In the genomic region with DNA sequence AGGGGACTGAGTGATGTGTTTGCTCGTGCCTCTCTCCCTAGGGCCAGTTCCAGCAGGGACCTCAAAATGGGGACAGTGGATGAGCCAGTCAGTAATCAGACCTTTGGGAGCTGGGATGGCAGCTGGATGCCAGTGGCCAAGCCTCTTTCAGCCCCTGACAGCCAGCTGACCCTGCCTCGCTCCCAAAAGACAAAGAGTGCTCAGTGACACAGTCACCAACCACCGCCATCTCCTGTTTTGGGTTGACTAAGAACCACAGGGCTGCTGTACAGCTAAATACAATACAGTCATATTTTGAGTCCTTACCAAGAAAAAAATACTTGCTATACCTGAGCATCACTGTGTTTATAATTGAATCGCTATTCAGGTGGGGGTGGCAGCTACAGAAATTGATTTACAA, we compare ENCODE assay signal across 16 cellular contexts.
DNase-seq lines count a peak whose midpoint lies in the region; ATAC-seq, FAIRE-seq and TF ChIP-seq lines count a peak whose summit lies in the region.
"Had no signal": no experiment of that assay in that cellular context is flagged by ENCODE, and none has a peak within 500 bp of the region (broad histone marks: within the 10 kb centered on the region; RNA-seq: fewer than 3 reads in every experiment).

No MANE protein-coding gene starts in this region.

- no peaks in the 10 kb centered on the region for H3K9me3 Mint-ChIP-seq in glutamatergic neuron (ENCODE audit: unreplicated experiment)
- H3K9me3 Mint-ChIP-seq: CD4-positive, alpha-beta T cell; IgD-negative memory B cell had no signal

- H3K4me1 ChIP-seq in OCI-LY7 (ENCODE audit: insufficient read depth, low read length, poor library complexity, severe bottlenecking) (no peaks in the 10 kb centered on the region), pancreas (no peaks in the 10 kb centered on the region), suprapubic skin (no peaks in the 10 kb centered on the region)
- H3K4me1 ChIP-seq: HAP-1 had no signal

- no peak for TF ChIP-seq POLR2A in suprapubic skin (IDR thresholded peaks at IDR 0.05)

- no peak for FAIRE-seq in pancreas (lab: Jason Lieb, UNC)

- no peak overlapping the region for H3K4me2 ChIP-seq in OCI-LY7 (ENCODE audit: low read length)

- no peaks in the 10 kb centered on the region for H3K9me3 ChIP-seq in OCI-LY7 (ENCODE audit: low read length)
- H3K9me3 ChIP-seq in pancreas: no peaks in the 10 kb centered on the region
- H3K9me3 ChIP-seq in suprapubic skin: peaks cover under 1% of the 10 kb centered on the region
- H3K9me3 ChIP-seq: HAP-1 had no signal

- H3K36me3 Mint-ChIP-seq in glutamatergic neuron (ENCODE audit: unreplicated experiment): no peaks in the 10 kb centered on the region
- H3K36me3 Mint-ChIP-seq: IgD-negative memory B cell had no signal

- no peaks in the 10 kb centered on the region for H3K27me3 Mint-ChIP-seq in glutamatergic neuron (ENCODE audit: unreplicated experiment)

- TF ChIP-seq EP300 in suprapubic skin (IDR thresholded peaks at IDR 0.05): no peak

- ATAC-seq in pancreas (no peak), HG03175 (IDR thresholded peaks at IDR 0.05; ENCODE audit: unreplicated experiment) (no peak)

- H3K27me3 ChIP-seq in pancreas (peaks cover 0 to 6% (median 1%) of the 10 kb centered on the region in 4 donors), suprapubic skin (peaks cover 2% of the 10 kb centered on the region)

- no TSS peak for BruUV-seq in OCI-LY7 (replicated peaks; lab: Mats Ljungman, UMichigan)

- H3K27ac Mint-ChIP-seq in glutamatergic neuron (ENCODE audit: unreplicated experiment): no peak overlapping the region
- H3K27ac Mint-ChIP-seq: CD4-positive, alpha-beta T cell; IgD-negative memory B cell had no signal

- no peak overlapping the region for H3K4me3 ChIP-seq in OCI-LY7 (ENCODE audit: low read depth, low read length, poor library complexity, severe bottlenecking)
- no peak overlapping the region for H3K4me3 ChIP-seq in pancreas
- H3K4me3 ChIP-seq in suprapubic skin: no peak overlapping the region
- H3K4me3 ChIP-seq: HAP-1 had no signal

- intact Hi-C loops in OCI-LY7 (cut with micrococcal nuclease; ENCODE audit: unreplicated experiment): loop anchor here (10.0 kb wide), 1 partner anchor 175 kb away; no protein-coding TSS in a partner anchor
- intact Hi-C loops in pancreas (cut with DNase I): no loop called here

- DNase-seq in C1 segment of cervical spinal cord (lab: John Stamatoyannopoulos, UW) (peak in 11 of 14 donors; percentile 13 to 69 (median 44)), OCI-LY7 (ENCODE audit: low spot score) (no peak), glutamatergic neuron (peak; percentile 29), pons (ENCODE audit: low spot score) (peak; percentile 88), pancreas (no peak), NCI-H187 (lab: John Stamatoyannopoulos, UW) (no peak), suprapubic skin (ENCODE audit: low spot score in 2 of 2) (no peak)
- DNase-seq: AML-193; Calu3; CD4-positive, alpha-beta T cell; NCI-H2029 treated with DMSO at 0.1 percent for 48 hours; NCI-H510A treated with DMSO at 0.1 percent for 48 hours; RPMI8226 had no signal

- no peak overlapping the region for H3K4me3 Mint-ChIP-seq in glutamatergic neuron (ENCODE audit: unreplicated experiment)
- H3K4me3 Mint-ChIP-seq: CD4-positive, alpha-beta T cell; IgD-negative memory B cell had no signal

- H3K9me2 ChIP-seq in OCI-LY7 (ENCODE audit: insufficient read depth, low read length): no peaks in the 10 kb centered on the region

- no peaks in the 10 kb centered on the region for H3K79me2 ChIP-seq in OCI-LY7 (ENCODE audit: insufficient read depth, low read depth, low read length)

- no peak overlapping the region for H3K27ac ChIP-seq in OCI-LY7 (ENCODE audit: low read depth, low read length, poor library complexity, severe bottlenecking)
- H3K27ac ChIP-seq in pancreas: no peak overlapping the region
- no peak overlapping the region for H3K27ac ChIP-seq in suprapubic skin

- H2AFZ ChIP-seq in OCI-LY7 (ENCODE audit: low read length): 0 out of 2 replicates have a peak overlapping the region, but pooled peaks have one; percentile 36

- CTCF ChIA-PET in OCI-LY7 (lab: Charles Lee; ENCODE audit: unreplicated experiment): no interaction called here

- peaks cover 1% of the 10 kb centered on the region for H3K4me1 Mint-ChIP-seq in glutamatergic neuron (ENCODE audit: low read depth, unreplicated experiment)
- H3K4me1 Mint-ChIP-seq: IgD-negative memory B cell had no signal

- POLR2A ChIA-PET in OCI-LY7 (lab: Charles Lee): interaction anchor here (0.7 kb wide), 1 partner anchor 660 kb away, joined by 3 read pairs; no protein-coding TSS in a partner anchor

- H4K20me1 ChIP-seq in OCI-LY7 (ENCODE audit: insufficient read depth, low read length): no peaks in the 10 kb centered on the region

- H3K36me3 ChIP-seq in OCI-LY7 (ENCODE audit: insufficient read depth, low read length) (no peaks in the 10 kb centered on the region), pancreas (no peaks in the 10 kb centered on the region), suprapubic skin (no peaks in the 10 kb centered on the region)
- H3K36me3 ChIP-seq: HAP-1 had no signal

- 68 to 72% methylated on average over 4 of the region's 4 CpGs for WGBS in pancreas, 2 donors
- 78% methylated on average over 4 of the region's 4 CpGs for WGBS in suprapubic skin

- TF ChIP-seq CTCF in OCI-LY7 (conservative IDR thresholded peaks at IDR 0.05; ENCODE audit: low read length): no peak
- TF ChIP-seq CTCF in glutamatergic neuron (IDR thresholded peaks at IDR 0.05; ENCODE audit: partially characterized antibody, unreplicated experiment): no peak
- TF ChIP-seq CTCF in pancreas (IDR thresholded peaks at IDR 0.05): no peak
- TF ChIP-seq CTCF in suprapubic skin (IDR thresholded peaks at IDR 0.05): no peak

Comparison
In these comparisons a context has a peak if more than half of its experiments do, and no peak if none do; other contexts are left out.
1. DNase-seq: peak in C1 segment of cervical spinal cord (11 of 14), glutamatergic neuron (single experiment) and pons (single experiment); none in OCI-LY7 (single experiment), pancreas (0 of 6), NCI-H187 (0 of 2) and suprapubic skin (0 of 2).